Comparison of ENCODE assay signal across 1 cellular context in genomic region chr1:35929730-35930592, GRCh38.
TF ChIP-seq lines count a peak whose summit lies in the region.

No MANE protein-coding gene starts in this region.

TF ChIP-seq in HepG2, 621 proteins besides CTCF, POLR2A, EP300 and RAD21 (continued from another document):
- TF ChIP-seq MEF2D (CRISPR knock-in tag; IDR thresholded peaks at IDR 0.05) (0 out of 2 replicates have a peak, but pooled peaks have one; percentile 43), KMT2B (CRISPR knock-in tag; IDR thresholded peaks at IDR 0.05) (0 out of 2 replicates have a peak, but pooled peaks have one; percentile 7), ZZZ3 (CRISPR knock-in tag; IDR thresholded peaks at IDR 0.05; ENCODE audit: borderline replicate concordance) (no peak), NONO (IDR thresholded peaks at IDR 0.05) (no peak), NONO (CRISPR knock-in tag; conservative IDR thresholded peaks at IDR 0.05) (no peak), ZNF816 (CRISPR knock-in tag; IDR thresholded peaks at IDR 0.05; ENCODE audit: borderline replicate concordance) (peak; percentile 34; the same call in 1 of the 2 replicates), CREB1 (IDR thresholded peaks at IDR 0.05) (no peak), CREB1 (CRISPR knock-in tag; IDR thresholded peaks at IDR 0.05) (peak; percentile 48; the same call in 1 of the 2 replicates), ZNF670 (CRISPR knock-in tag; IDR thresholded peaks at IDR 0.05; ENCODE audit: borderline replicate concordance) (0 out of 2 replicates have a peak, but pooled peaks have one; percentile 13), ZNF430 (CRISPR knock-in tag; IDR thresholded peaks at IDR 0.05) (0 out of 2 replicates have a peak, but pooled peaks have one; percentile 1)
- TF ChIP-seq, protein P1, sequence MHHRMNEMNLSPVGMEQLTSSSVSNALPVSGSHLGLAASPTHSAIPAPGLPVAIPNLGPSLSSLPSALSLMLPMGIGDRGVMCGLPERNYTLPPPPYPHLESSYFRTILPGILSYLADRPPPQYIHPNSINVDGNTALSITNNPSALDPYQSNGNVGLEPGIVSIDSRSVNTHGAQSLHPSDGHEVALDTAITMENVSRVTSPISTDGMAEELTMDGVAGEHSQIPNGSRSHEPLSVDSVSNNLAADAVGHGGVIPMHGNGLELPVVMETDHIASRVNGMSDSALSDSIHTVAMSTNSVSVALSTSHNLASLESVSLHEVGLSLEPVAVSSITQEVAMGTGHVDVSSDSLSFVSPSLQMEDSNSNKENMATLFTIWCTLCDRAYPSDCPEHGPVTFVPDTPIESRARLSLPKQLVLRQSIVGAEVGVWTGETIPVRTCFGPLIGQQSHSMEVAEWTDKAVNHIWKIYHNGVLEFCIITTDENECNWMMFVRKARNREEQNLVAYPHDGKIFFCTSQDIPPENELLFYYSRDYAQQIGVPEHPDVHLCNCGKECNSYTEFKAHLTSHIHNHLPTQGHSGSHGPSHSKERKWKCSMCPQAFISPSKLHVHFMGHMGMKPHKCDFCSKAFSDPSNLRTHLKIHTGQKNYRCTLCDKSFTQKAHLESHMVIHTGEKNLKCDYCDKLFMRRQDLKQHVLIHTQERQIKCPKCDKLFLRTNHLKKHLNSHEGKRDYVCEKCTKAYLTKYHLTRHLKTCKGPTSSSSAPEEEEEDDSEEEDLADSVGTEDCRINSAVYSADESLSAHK (CRISPR knock-in tag; IDR thresholded peaks at IDR 0.05; ENCODE audit: borderline replicate concordance), result no peak
